In genomic region chr1:6701437-6702153, GRCh38 we compare ENCODE assay signal across 1 cellular context.
TF ChIP-seq lines count a peak whose summit lies in the region.

Gene DNAJC11 (minus strand): TSS chr1:6701816. CDS start chr1:6701800, 16 bp downstream.

TF ChIP-seq in A549, 52 proteins besides CTCF, POLR2A, EP300 and RAD21 (continued from another document):
- TF ChIP-seq FOSL2 (IDR thresholded peaks at IDR 0.05) (no peak), FOSL2 (CRISPR knock-in tag; IDR thresholded peaks at IDR 0.05) (peak; percentile 39), BCL3 (IDR thresholded peaks at IDR 0.05) (peak; percentile 72; the same call in 1 of the 3 replicates), PBX3 (IDR thresholded peaks at IDR 0.05) (no peak), BHLHE40 (IDR thresholded peaks at IDR 0.05; ENCODE audit: low read depth, low read length) (no peak), CHD2 (IDR thresholded peaks at IDR 0.05; ENCODE audit: low read length, partially characterized antibody) (no peak), ESRRA (IDR thresholded peaks at IDR 0.05; ENCODE audit: borderline replicate concordance, low read length) (0 out of 2 replicates have a peak, but pooled peaks have one; percentile 21)
TF ChIP-seq in A549: peak in this region for 23.
